9 cellular contexts compared by ENCODE assay signal in genomic region chr13:81713201-81713600, GRCh38.
"Had no signal": no experiment of that assay in that cellular context is flagged by ENCODE, and none has a peak within 500 bp of the region (broad histone marks: within the 10 kb centered on the region; RNA-seq: fewer than 3 reads in every experiment).

No MANE protein-coding gene starts in this region.

- H3K4me1 ChIP-seq: HAP-1 had no signal

- H3K9ac ChIP-seq: GM23248 had no signal

- H3K4me2 ChIP-seq: GM23338 had no signal

- DNase-seq: GM23248, GOT3, H7, H9, HCEC 1CT, HFFc6 had no signal

- H2AFZ ChIP-seq: GM23248 had no signal

- H3K36me3 ChIP-seq: HAP-1 had no signal

- ATAC-seq: GM23338, HCT116 had no signal

- H3K27ac ChIP-seq: GM23248 had no signal

- H3K4me3 ChIP-seq: GM23248, GM23338, HAP-1 had no signal

- H3K9me3 ChIP-seq: HAP-1 had no signal
